In the genomic region with DNA sequence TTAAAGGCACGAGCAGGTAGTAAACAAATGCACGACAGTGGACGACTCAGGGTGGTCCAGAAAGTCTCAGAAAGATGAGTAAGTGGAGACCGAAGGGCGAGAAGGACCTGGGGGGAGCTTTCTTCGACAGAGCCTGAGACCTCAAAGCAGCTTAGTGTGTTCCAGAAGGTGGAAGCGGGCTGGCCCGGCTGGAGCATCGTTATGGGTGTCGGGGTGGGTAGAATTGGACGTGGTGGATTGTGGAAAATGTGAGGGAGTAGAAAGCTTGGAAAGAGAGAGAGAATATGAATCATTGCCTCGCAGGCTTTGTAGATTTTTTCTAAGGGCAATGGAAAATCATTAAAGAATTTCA, we compare ENCODE assay signal across 8 cellular contexts. TPM values are rescaled to one million over a fixed set of nuclear protein-coding genes. Genes with fewer than 3 reads are reported as not detected.
DNase-seq lines count a peak whose midpoint lies in the region; ATAC-seq and TF ChIP-seq lines count a peak whose summit lies in the region.

No MANE protein-coding gene starts in this region.

- H3K79me2 ChIP-seq in mesendoderm (ENCODE audit: control insufficient read depth, insufficient read depth, low read length) = peaks cover 21% of the 10 kb centered on the region

- in situ Hi-C loops in HAP-1 (cut with MboI; ENCODE audit: low sequenced_read_pairs) = no loop called here
- in situ Hi-C loops in G401 (cut with HindIII; ENCODE audit: low sequenced_read_pairs) = no loop called here

- peak overlapping the region; percentile 13 for H3K18ac ChIP-seq in mesendoderm (ENCODE audit: low read length)

- H2BK120ac ChIP-seq in mesendoderm (ENCODE audit: low read depth, low read length) = no peak overlapping the region

- H3K4me1 Mint-ChIP-seq in activated naive CD8-positive, alpha-beta T cell treated with anti-CD3 and anti-CD28 coated beads for 36 hours = peaks cover 19% of the 10 kb centered on the region

- no peak for TF ChIP-seq CTCF in AG09309 (IDR thresholded peaks at IDR 0.05; ENCODE audit: control insufficient read depth, insufficient read depth, low read depth, low read length, missing control alignments)

- H3K27ac Mint-ChIP-seq in activated naive CD8-positive, alpha-beta T cell treated with anti-CD3 and anti-CD28 coated beads for 36 hours = peak overlapping the region; percentile 26

- no peak overlapping the region for H2AK5ac ChIP-seq in mesendoderm (ENCODE audit: low read length)

- H3K9me3 ChIP-seq in HAP-1 = no peaks in the 10 kb centered on the region

- H3K27me3 ChIP-seq in HAP-1 (ENCODE audit: low read depth) (no peaks in the 10 kb centered on the region), mesendoderm (ENCODE audit: insufficient read depth, low read length, poor library complexity) (no peaks in the 10 kb centered on the region)

- peaks cover 17% of the 10 kb centered on the region for H3K79me1 ChIP-seq in mesendoderm (ENCODE audit: low read length)

- H3K4me1 ChIP-seq in HAP-1 = peaks cover 9% of the 10 kb centered on the region
- H3K4me1 ChIP-seq in mesendoderm (ENCODE audit: control insufficient read depth, low read depth, low read length) = peaks cover 4% of the 10 kb centered on the region

- no peaks in the 10 kb centered on the region for H3K9me3 Mint-ChIP-seq in activated naive CD8-positive, alpha-beta T cell treated with anti-CD3 and anti-CD28 coated beads for 36 hours

- H3K27ac ChIP-seq in mesendoderm (ENCODE audit: low read depth, low read length) = no peak overlapping the region

- peaks cover 8% of the 10 kb centered on the region for H3K27me3 Mint-ChIP-seq in activated naive CD8-positive, alpha-beta T cell treated with anti-CD3 and anti-CD28 coated beads for 36 hours

- peak overlapping the region; percentile 73 for H3K23ac ChIP-seq in mesendoderm (ENCODE audit: low read length)

- no peak overlapping the region for H2BK15ac ChIP-seq in mesendoderm (replicated peaks; ENCODE audit: low read depth)

- peak overlapping the region; percentile 76 for H3K4me2 ChIP-seq in mesendoderm (ENCODE audit: low read length)

- peak overlapping the region; percentile 86 for H3K56ac ChIP-seq in mesendoderm (ENCODE audit: low read length)

- no CpG with 5 or more reads among the region's 12 CpGs for WGBS in mesendoderm (ENCODE audit: extremely low coverage, insufficient coverage, low lambda C conversion rate)

- H3K4me3 ChIP-seq in AG09309 (ENCODE audit: control insufficient read depth, low read depth, low read length) (peak overlapping the region; percentile 53), HAP-1 (peak overlapping the region; percentile 77), mesendoderm (ENCODE audit: low read length) (peak overlapping the region; percentile 67)

- H3K4ac ChIP-seq in mesendoderm (ENCODE audit: low read depth, low read length) = no peak overlapping the region

- H4K5ac ChIP-seq in mesendoderm (ENCODE audit: low read length) = no peak overlapping the region

- ATAC-seq in HG03432 (IDR thresholded peaks at IDR 0.05; ENCODE audit: unreplicated experiment) = no peak

- no peak for DNase-seq in AG09309 (ENCODE audit: low read depth)
- DNase-seq in HAP-1 (ENCODE audit: low spot score in 2 of 2) = peak in 1 of 2 experiments; percentile 39
- peak; percentile 14 for DNase-seq in activated naive CD8-positive, alpha-beta T cell treated with anti-CD3 and anti-CD28 coated beads for 36 hours
- peak; percentile 34 for DNase-seq in mesendoderm
- DNase-seq in OCI-M1 (lab: John Stamatoyannopoulos, UW) = no peak
- DNase-seq in G401 (ENCODE audit: low spot score) = no peak
- DNase-seq in retina = no peak

- no peak overlapping the region for H2BK5ac ChIP-seq in mesendoderm (ENCODE audit: low read length)

- peak overlapping the region; percentile 88 for H3K4me3 Mint-ChIP-seq in activated naive CD8-positive, alpha-beta T cell treated with anti-CD3 and anti-CD28 coated beads for 36 hours

- peaks cover 35% of the 10 kb centered on the region for H3K36me3 Mint-ChIP-seq in activated naive CD8-positive, alpha-beta T cell treated with anti-CD3 and anti-CD28 coated beads for 36 hours

- H3K9ac ChIP-seq in mesendoderm (ENCODE audit: low read length) = peak overlapping the region; percentile 80

- H3K36me3 ChIP-seq in HAP-1 (replicated peaks) (peaks cover 23% of the 10 kb centered on the region), mesendoderm (ENCODE audit: control insufficient read depth, insufficient read depth, low read length) (peaks cover 2% of the 10 kb centered on the region)

- H4K8ac ChIP-seq in mesendoderm (ENCODE audit: low read depth, low read length) = no peak overlapping the region

RNA-seq across cellular contexts. Expression of gene MCM10, which starts 0.6 kb away (rescaled TPM):
- 10 to 100 TPM; 89.3 to 91.2 TPM for total RNA-seq in activated naive CD8-positive, alpha-beta T cell treated with anti-CD3 and anti-CD28 coated beads for 36 hours
- polyA plus RNA-seq in mesendoderm (2013, experiment 1 of 2) = 39.8 TPM
- 38.2 TPM for polyA plus RNA-seq in mesendoderm (2013, experiment 2 of 2)
- total RNA-seq in G401 (2014; rRNA removed; shearing (Covaris generic)) = 26.4 and 27.9 TPM in 2 replicates

Comparison
In these comparisons a context has a peak if more than half of its experiments do, and no peak if none do; other contexts are left out.
1. DNase-seq: peak in activated naive CD8-positive, alpha-beta T cell treated with anti-CD3 and anti-CD28 coated beads for 36 hours (single experiment) and mesendoderm (single experiment); none in AG09309 (single experiment), OCI-M1 (single experiment), G401 (single experiment) and retina (single experiment).
2. Peak in every context shown above with its lines, with median percentiles within 50 percentile points of each other: H3K4me3 ChIP-seq.